Comparison of ENCODE assay signal across 35 cellular contexts in genomic region chr20:41200446-41201202, GRCh38.
DNase-seq lines count a peak whose midpoint lies in the region; ATAC-seq and TF ChIP-seq lines count a peak whose summit lies in the region.
"Had no signal": no experiment of that assay in that cellular context is flagged by ENCODE, and none has a peak within 500 bp of the region (broad histone marks: within the 10 kb centered on the region; RNA-seq: fewer than 3 reads in every experiment).

No MANE protein-coding gene starts in this region.

- no peak for DNase-seq in GM23338 (ENCODE audit: low spot score)
- DNase-seq in cardiac fibroblast (ENCODE audit: low read depth in 2 of 2): peak; percentile 38 to 60
- peak; percentile 77 for DNase-seq in fibroblast of pulmonary artery (ENCODE audit: low read depth)
- no peak for DNase-seq in CD4-positive, alpha-beta T cell
- no peak for DNase-seq in HEK293T (ENCODE audit: extremely low spot score)
- DNase-seq in HuH-7.5 (ENCODE audit: low spot score): no peak
- DNase-seq: ACHN; activated CD4-positive, alpha-beta T cell treated with anti-CD3 and anti-CD28 coated beads for 4 hours; activated T-cell treated with anti-CD3 and anti-CD28 coated beads for 4 hours; anterior cingulate cortex; BE2C; CD8-positive, alpha-beta memory T cell; GOT3; KBM-7; kidney; mucosa of descending colon; natural killer cell; NCI-H1092 treated with DMSO at 0.1 percent for 48 hours; NCI-H187 treated with DMSO at 0.1 percent for 48 hours; NCI-H2171 treated with DMSO at 0.1 percent for 48 hours; NCI-H510A; occipital lobe; psoas muscle; SJCRH30; stimulated activated CD4-positive, alpha-beta T cell treated with anti-CD3 and anti-CD28 coated beads, Interleukin-15, amount 100 ng/mL, for 24 hours; stimulated activated CD4-positive, alpha-beta T cell treated with anti-CD3 and anti-CD28 coated beads, Interleukin-4, amount 100 ng/mL, for 4 hours; T-helper 9 cell had no signal

- no peak overlapping the region for H3K27ac Mint-ChIP-seq in GM23338
- H3K27ac Mint-ChIP-seq in CD4-positive, alpha-beta T cell: no peak overlapping the region
- H3K27ac Mint-ChIP-seq: activated naive CD4-positive, alpha-beta T cell treated with anti-CD3 and anti-CD28 coated beads, Interleukin-2, amount 50 U/mL, for 72 hours; activated T-helper 2 cell treated with anti-CD3 and anti-CD28 coated beads, Interferon-gamma antibody, Interleukin-2, Interleukin-4, amounts not matched to agents 10 μg/mL and 5 μg/mL and 100 μg/mL, durations not matched to agents 14 hours and 24 hours and 36 hours; dendritic cell treated with granulocyte-macrophage colony-stimulating factor and Interleukin-4, amounts not matched to agents 40 ng/mL and 50 ng/mL, for 4 days; natural killer cell had no signal

- H3K27ac ChIP-seq in GM23338 (ENCODE audit: low read depth): no peak overlapping the region
- peak overlapping the region; percentile 16 for H3K27ac ChIP-seq in skeletal muscle tissue (ENCODE audit: low read depth, low read length)
- H3K27ac ChIP-seq in CD4-positive, alpha-beta T cell (ENCODE audit: low read depth, low read length): no peak overlapping the region
- H3K27ac ChIP-seq: cardiac muscle cell, psoas muscle, SJCRH30, thoracic aorta, VCaP had no signal

- no peak overlapping the region for H2AFZ ChIP-seq in GM23338

- no peak for TF ChIP-seq CTCF in GM23338 (conservative IDR thresholded peaks at IDR 0.05; ENCODE audit: low read depth in 2 of 2)
- no peak for TF ChIP-seq CTCF in cardiac fibroblast (IDR thresholded peaks at IDR 0.05; ENCODE audit: low read depth, low read length)
- no peak for TF ChIP-seq CTCF in fibroblast of pulmonary artery (IDR thresholded peaks at IDR 0.05; ENCODE audit: low read length, missing control alignments)
- TF ChIP-seq CTCF in CD4-positive, alpha-beta T cell (IDR thresholded peaks at IDR 0.05): no peak

- CTCF ChIA-PET in CD4-positive, alpha-beta T cell (lab: Charles Lee): no interaction called here
- CTCF ChIA-PET in HEK293T (lab: Yijun Ruan, JAX): no interaction called here

- no peaks in the 10 kb centered on the region for H3K79me2 ChIP-seq in GM23338 (replicated peaks; ENCODE audit: insufficient read depth)

- intact Hi-C loops in CD4-positive, alpha-beta T cell (cut with DNase I, micrococcal nuclease): no loop called here

- peaks cover 5% of the 10 kb centered on the region for H3K27me3 Mint-ChIP-seq in GM23338 (ENCODE audit: insufficient read depth, low read depth, poor library complexity)
- H3K27me3 Mint-ChIP-seq in CD4-positive, alpha-beta T cell: no peaks in the 10 kb centered on the region
- H3K27me3 Mint-ChIP-seq: CD8-positive, alpha-beta memory T cell; dendritic cell treated with granulocyte-macrophage colony-stimulating factor and Interleukin-4, amounts not matched to agents 40 ng/mL and 50 ng/mL, for 4 days had no signal

- ATAC-seq in GM23338: peak; percentile 73
- no peak for ATAC-seq in CD4-positive, alpha-beta T cell (ENCODE audit: poor library complexity)
- ATAC-seq: activated naive CD4-positive, alpha-beta T cell treated with anti-CD3 and anti-CD28 coated beads, Interleukin-2, amount 50 U/mL, for 72 hours; mucosa of descending colon; natural killer cell; psoas muscle had no signal

- H3K27me3 ChIP-seq in GM23338 (ENCODE audit: insufficient read depth): no peaks in the 10 kb centered on the region
- no peaks in the 10 kb centered on the region for H3K27me3 ChIP-seq in skeletal muscle tissue (ENCODE audit: control insufficient read depth in 3 of 3, insufficient read depth in 3 of 3, low read length in 3 of 3)
- H3K27me3 ChIP-seq in CD4-positive, alpha-beta T cell (ENCODE audit: control insufficient read depth, insufficient read depth, low read length): no peaks in the 10 kb centered on the region
- H3K27me3 ChIP-seq: BE2C, cardiac muscle cell, SJCRH30 had no signal

- no peaks in the 10 kb centered on the region for H4K20me1 ChIP-seq in GM23338 (replicated peaks; ENCODE audit: insufficient read depth)

- POLR2A ChIA-PET in CD4-positive, alpha-beta T cell (lab: Charles Lee): no interaction called here
- POLR2A ChIA-PET in HEK293T (lab: Yijun Ruan, JAX): no interaction called here

- no peaks in the 10 kb centered on the region for H3K4me1 ChIP-seq in GM23338 (ENCODE audit: insufficient read depth)
- peaks cover 0 to 7% (median 3%) of the 10 kb centered on the region in 3 donors for H3K4me1 ChIP-seq in skeletal muscle tissue (ENCODE audit: control insufficient read depth in 3 of 3, insufficient read depth in 3 of 3, low read length in 3 of 3)
- H3K4me1 ChIP-seq: BE2C, SJCRH30 had no signal

- H3K36me3 ChIP-seq in GM23338 (ENCODE audit: insufficient read depth) (no peaks in the 10 kb centered on the region), skeletal muscle tissue (ENCODE audit: control insufficient read depth in 3 of 3, insufficient read depth in 3 of 3, low read length in 3 of 3) (peaks cover 17 to 29% (median 26%) of the 10 kb centered on the region in 3 donors)
- H3K36me3 ChIP-seq: cardiac muscle cell, SJCRH30 had no signal

- H3K9ac ChIP-seq in skeletal muscle tissue (ENCODE audit: low read depth in 1 of 3, low read length in 3 of 3): no peak overlapping the region

- H3K4me3 ChIP-seq in GM23338 (no peak overlapping the region), cardiac fibroblast (replicated peaks in 1 of 2; ENCODE audit: low read depth in 2 of 2, low read length in 2 of 2) (no peak overlapping the region), fibroblast of pulmonary artery (replicated peaks; ENCODE audit: low read depth, low read length) (no peak overlapping the region), skeletal muscle tissue (ENCODE audit: low read length in 3 of 3) (no peak overlapping the region)
- H3K4me3 ChIP-seq: cardiac muscle cell, lung, mucosa of descending colon, psoas muscle, SJCRH30, thoracic aorta had no signal

- H3K4me1 Mint-ChIP-seq in GM23338: peaks cover 9% of the 10 kb centered on the region
- H3K4me1 Mint-ChIP-seq in CD4-positive, alpha-beta T cell (ENCODE audit: low read depth): no peaks in the 10 kb centered on the region
- H3K4me1 Mint-ChIP-seq: CD8-positive, alpha-beta memory T cell had no signal

- no peak overlapping the region for H3K4me3 Mint-ChIP-seq in GM23338
- no peak overlapping the region for H3K4me3 Mint-ChIP-seq in CD4-positive, alpha-beta T cell
- H3K4me3 Mint-ChIP-seq: CD8-positive, alpha-beta memory T cell; dendritic cell treated with granulocyte-macrophage colony-stimulating factor and Interleukin-4, amounts not matched to agents 40 ng/mL and 50 ng/mL, for 4 days; natural killer cell had no signal

- H3K36me3 Mint-ChIP-seq in GM23338 (ENCODE audit: low read depth): no peaks in the 10 kb centered on the region
- peaks cover 66% of the 10 kb centered on the region for H3K36me3 Mint-ChIP-seq in CD4-positive, alpha-beta T cell (ENCODE audit: low read depth)

- no peaks in the 10 kb centered on the region for H3K9me3 Mint-ChIP-seq in GM23338
- H3K9me3 Mint-ChIP-seq in CD4-positive, alpha-beta T cell: peaks cover 6% of the 10 kb centered on the region

- H3K9me2 ChIP-seq in GM23338 (ENCODE audit: insufficient read depth): 0 out of 2 replicates have a peak, but pooled peaks cover 5% of the 10 kb centered on the region

- H3F3A ChIP-seq in GM23338 (replicated peaks; ENCODE audit: low read depth): no peaks in the 10 kb centered on the region

- H3K9me3 ChIP-seq in skeletal muscle tissue (ENCODE audit: control insufficient read depth in 3 of 3, low read length in 3 of 3): no peaks in the 10 kb centered on the region
- peaks cover 7% of the 10 kb centered on the region for H3K9me3 ChIP-seq in CD4-positive, alpha-beta T cell (ENCODE audit: control insufficient read depth, low read length)
- H3K9me3 ChIP-seq: BE2C had no signal

- no peak overlapping the region for H3K4me2 ChIP-seq in GM23338

TF ChIP-seq in GM23338, 12 proteins besides CTCF, POLR2A, EP300 and RAD21 (continues in another document):
- TF ChIP-seq POLR2AphosphoS5 (IDR thresholded peaks at IDR 0.05; ENCODE audit: low read depth) (no peak), ETS1 (IDR thresholded peaks at IDR 0.05) (no peak), ZNF114 (CRISPR knock-in tag; IDR thresholded peaks at IDR 0.05) (no peak)

TF ChIP-seq in HEK293T, 16 proteins besides CTCF, POLR2A, EP300 and RAD21:
- TF ChIP-seq NFRKB (IDR thresholded peaks at IDR 0.05) (no peak), FOXM1 (IDR thresholded peaks at IDR 0.05; ENCODE audit: borderline replicate concordance) (no peak)

Comparison
In these comparisons a context has a peak if more than half of its experiments do, and no peak if none do; other contexts are left out.
1. DNase-seq: peak in cardiac fibroblast (2 of 2) and fibroblast of pulmonary artery (single experiment); none in GM23338 (single experiment), CD4-positive, alpha-beta T cell (0 of 10), HEK293T (single experiment) and HuH-7.5 (single experiment).